8 cellular contexts compared by ENCODE assay signal in the genomic region with DNA sequence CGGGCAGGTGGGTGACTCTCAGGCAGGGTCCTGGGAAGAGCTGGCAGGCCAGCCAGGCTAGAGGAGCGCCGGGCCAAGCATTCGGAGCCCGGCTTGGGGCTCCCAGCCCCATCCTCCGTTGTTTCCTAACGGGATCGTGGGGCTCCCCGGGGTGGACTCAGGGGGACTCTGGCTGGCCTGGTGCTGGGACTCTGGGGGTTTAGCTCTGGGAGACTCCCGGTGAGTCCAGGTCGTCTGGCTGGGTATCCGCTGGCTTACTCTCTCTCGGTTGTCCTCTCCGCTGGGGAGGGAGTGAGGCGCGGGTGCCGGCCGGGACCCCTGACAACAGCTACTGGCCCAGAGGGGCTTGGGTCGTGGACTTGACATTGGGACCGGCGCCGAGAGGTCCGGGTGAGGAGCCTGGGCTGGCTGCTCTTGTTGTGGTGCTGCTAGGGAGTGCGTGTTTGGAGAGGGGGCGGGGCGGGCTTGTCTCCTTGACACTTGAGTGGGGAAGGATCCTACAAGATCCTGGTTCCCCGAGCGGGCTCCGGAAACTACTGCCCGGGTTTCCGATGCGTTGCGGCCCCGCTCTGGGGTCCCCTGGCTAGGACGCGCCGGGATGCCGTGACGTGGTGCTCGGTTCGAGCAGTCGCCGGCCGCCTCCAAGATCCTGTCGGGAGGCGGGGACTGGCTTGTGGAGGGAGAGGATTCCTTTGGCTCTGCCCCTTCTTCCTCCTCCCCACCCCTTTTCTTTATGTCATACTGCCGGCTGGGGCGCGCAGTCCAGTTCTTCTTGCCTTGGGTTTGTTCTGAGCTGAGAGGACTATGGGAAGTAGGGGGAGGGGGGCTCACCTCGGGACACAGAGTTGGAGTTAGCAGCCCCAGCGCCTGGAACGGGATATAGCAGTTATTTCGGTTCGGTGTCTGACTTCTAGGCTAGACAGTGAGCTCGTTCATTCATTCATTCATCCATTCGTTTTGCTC. TPM values are rescaled to one million over a fixed set of nuclear protein-coding genes. Genes with fewer than 3 reads are reported as not detected.
A peak's percentile ranks its signal among the peaks of the same experiment; 100 is the strongest.
DNase-seq lines count a peak whose midpoint lies in the region; ATAC-seq and TF ChIP-seq lines count a peak whose summit lies in the region.

No MANE protein-coding gene starts in this region.

- no peak for TF ChIP-seq CTCF in GM12864 (IDR thresholded peaks at IDR 0.05; ENCODE audit: low read depth, low read length, missing control alignments)
- TF ChIP-seq CTCF in astrocyte of the spinal cord (IDR thresholded peaks at IDR 0.05; ENCODE audit: low read depth, low read length): no peak

- ATAC-seq in HG02798 (IDR thresholded peaks at IDR 0.05; ENCODE audit: poor library complexity, unreplicated experiment): peak; percentile 36
- no peak for ATAC-seq in GM18520 (IDR thresholded peaks at IDR 0.05; ENCODE audit: unreplicated experiment)

- DNase-seq in GM12864 (ENCODE audit: low read depth) (no peak), NCI-H146 treated with DMSO at 0.1 percent for 48 hours (lab: John Stamatoyannopoulos, UW; ENCODE audit: unreplicated experiment) (peak; percentile 68), T1000 (lab: John Stamatoyannopoulos, UW) (peak; percentile 50), astrocyte of the spinal cord (ENCODE audit: low read depth, low spot score) (peak; percentile 90), hippocampal formation (lab: John Stamatoyannopoulos, UW) (peak; percentile 29 to 50), renal cortical epithelial cell (ENCODE audit: low read depth) (peak; percentile 82)

- peak overlapping the region; percentile 98 for H3K4me3 ChIP-seq in GM12864 (ENCODE audit: low read depth, low read length)
- peak overlapping the region; percentile 99 for H3K4me3 ChIP-seq in astrocyte of the spinal cord (ENCODE audit: low read depth, low read length)

- in situ Hi-C loops in astrocyte of the spinal cord (cut with HindIII; ENCODE audit: low sequenced_read_pairs): no loop called here

RNA-seq across cellular contexts. Expression of a gene that starts 0.6 kb away (rescaled TPM):
- 6.6 and 12.2 TPM in 2 replicates for total RNA-seq in renal cortical epithelial cell
